21 cellular contexts compared by ENCODE assay signal in the genomic region with DNA sequence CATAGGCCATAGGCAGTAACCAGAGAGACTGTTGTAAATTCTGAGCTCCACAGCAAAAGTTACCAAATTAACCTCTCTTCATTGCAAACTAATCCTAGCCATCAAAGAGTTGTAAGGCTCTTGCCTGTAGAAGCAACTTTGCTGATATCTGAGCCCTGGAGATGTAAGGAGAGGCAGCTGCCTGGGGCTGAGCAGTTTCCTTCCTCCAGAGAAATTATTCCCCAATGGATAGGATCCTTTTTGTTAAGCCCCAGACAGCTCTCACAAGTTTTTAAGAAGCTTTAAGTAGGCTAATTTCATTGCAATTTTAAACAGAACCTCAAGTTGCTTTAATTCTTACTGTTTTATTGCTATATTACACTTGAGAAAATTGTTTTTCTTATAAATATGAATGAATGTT.
A peak's percentile ranks its signal among the peaks of the same experiment; 100 is the strongest.
DNase-seq lines count a peak whose midpoint lies in the region; ATAC-seq and TF ChIP-seq lines count a peak whose summit lies in the region.
"Had no signal": no experiment of that assay in that cellular context is flagged by ENCODE, and none has a peak within 500 bp of the region (broad histone marks: within the 10 kb centered on the region; RNA-seq: fewer than 3 reads in every experiment).

No MANE protein-coding gene starts in this region.

- H3K27ac ChIP-seq in left ventricle myocardium inferior (replicated peaks) (peak overlapping the region; percentile 16), gastrocnemius medialis (no peak overlapping the region)
- H3K27ac ChIP-seq: 22Rv1, BLaER1, C4-2B had no signal

- no peaks in the 10 kb centered on the region for H3K27me3 ChIP-seq in left ventricle myocardium inferior (ENCODE audit: low read depth)
- no peaks in the 10 kb centered on the region for H3K27me3 ChIP-seq in gastrocnemius medialis
- H3K27me3 ChIP-seq: BLaER1 had no signal

- ATAC-seq in Right ventricle myocardium inferior: no peak
- ATAC-seq in HG03025 (IDR thresholded peaks at IDR 0.05; ENCODE audit: low FRiP score, unreplicated experiment): no peak
- ATAC-seq in gastrocnemius medialis: no peak
- ATAC-seq in GM21381 (IDR thresholded peaks at IDR 0.05; ENCODE audit: unreplicated experiment): no peak
- ATAC-seq: CD8-positive, alpha-beta T cell; GM12878; GM23338; HCT116 had no signal

- H3K36me3 ChIP-seq in left ventricle myocardium inferior: no peaks in the 10 kb centered on the region
- H3K36me3 ChIP-seq in gastrocnemius medialis: no peaks in the 10 kb centered on the region
- H3K36me3 ChIP-seq: BLaER1 had no signal

- H3K4me1 ChIP-seq in left ventricle myocardium inferior (no peaks in the 10 kb centered on the region), gastrocnemius medialis (no peaks in the 10 kb centered on the region)
- H3K4me1 ChIP-seq: Caco-2 had no signal

- no peak for TF ChIP-seq CTCF in left ventricle myocardium inferior (IDR thresholded peaks at IDR 0.05; ENCODE audit: borderline replicate concordance)
- TF ChIP-seq CTCF in gastrocnemius medialis (IDR thresholded peaks at IDR 0.05 in 4 of 5, conservative IDR thresholded peaks at IDR 0.05 in 1 of 5): no peak

- in situ Hi-C loops in gastrocnemius medialis (cut with MboI; ENCODE audit: low sequenced_read_pairs in 4 of 4): no loop called here

- intact Hi-C loops in left ventricle myocardium inferior (cut with micrococcal nuclease): no loop called here
- intact Hi-C loops in Right ventricle myocardium inferior (cut with DNase I): loop anchor here (5.0 kb wide), 1 partner anchor 59 kb away; no protein-coding TSS in a partner anchor
- intact Hi-C loops in gastrocnemius medialis (cut with DNase I; ENCODE audit: low total_unique reads): no loop called here

- TF ChIP-seq POLR2A in gastrocnemius medialis (IDR thresholded peaks at IDR 0.05): no peak

- H3K4me3 ChIP-seq in left ventricle myocardium inferior (no peak overlapping the region), gastrocnemius medialis (no peak overlapping the region)
- H3K4me3 ChIP-seq: BLaER1, GM12878, GM23338 had no signal

- H3K9me3 ChIP-seq in left ventricle myocardium inferior (replicated peaks): peaks cover 32% of the 10 kb centered on the region
- no peaks in the 10 kb centered on the region for H3K9me3 ChIP-seq in gastrocnemius medialis
- H3K9me3 ChIP-seq: Caco-2 had no signal

- peak; percentile 30 for DNase-seq in DMS 273 (lab: John Stamatoyannopoulos, UW; ENCODE audit: unreplicated experiment)
- no peak for DNase-seq in DMS 273 treated with DMSO at 0.1 percent for 48 hours (lab: John Stamatoyannopoulos, UW)
- DNase-seq in left ventricle myocardium inferior: no peak
- DNase-seq in Right ventricle myocardium inferior (ENCODE audit: missing footprints): no peak
- DNase-seq in left kidney (ENCODE audit: low read depth, low spot score): peak; percentile 18
- DNase-seq in gastrocnemius medialis: no peak
- DNase-seq: Caco-2; CD4-positive, CD25-positive, alpha-beta regulatory T cell; CD8-positive, alpha-beta T cell; DMS79; EL; GDM1; H9 had no signal

Comparison
In these comparisons a context has a peak if more than half of its experiments do, and no peak if none do; other contexts are left out.
1. DNase-seq: peak in DMS 273 (single experiment) and left kidney (single experiment); none in DMS 273 treated with DMSO at 0.1 percent for 48 hours (single experiment), left ventricle myocardium inferior (single experiment), Right ventricle myocardium inferior (single experiment) and gastrocnemius medialis (0 of 2).